21 cellular contexts compared by ENCODE assay signal in genomic region chr2:208222351-208222750, GRCh38. TPM values are rescaled to one million over a fixed set of nuclear protein-coding genes. Genes with fewer than 3 reads are reported as not detected.
A peak's percentile ranks its signal among the peaks of the same experiment; 100 is the strongest.
DNase-seq lines count a peak whose midpoint lies in the region; ATAC-seq, FAIRE-seq and TF ChIP-seq lines count a peak whose summit lies in the region.
"Had no signal": no experiment of that assay in that cellular context is flagged by ENCODE, and none has a peak within 500 bp of the region (broad histone marks: within the 10 kb centered on the region; RNA-seq: fewer than 3 reads in every experiment).

No MANE protein-coding gene starts in this region.

- BruUV-seq in HepG2 (replicated peaks; lab: Mats Ljungman, UMichigan) = no TSS peak

- DNase-seq in HepG2 (ENCODE audit: low spot score) = no peak
- DNase-seq in right lobe of liver = no peak
- DNase-seq in RWPE1 (ENCODE audit: low spot score) = peak; percentile 34
- peak; percentile 51 for DNase-seq in fibroblast of mammary gland (ENCODE audit: low read depth)
- peak; percentile 44 for DNase-seq in urothelium cell line (ENCODE audit: low spot score)
- no peak for DNase-seq in psoas muscle
- no peak for DNase-seq in substantia nigra (lab: John Stamatoyannopoulos, UW)
- DNase-seq: activated CD4-positive, CD25-positive, alpha-beta regulatory T cell treated with anti-CD3 and anti-CD28 coated beads, Interleukin-2, amount 50 U/mL, for 72 hours; CD8-positive, alpha-beta memory T cell; KG1; left ventricle myocardium superior; NCI-H1930; NCI-H526 treated with DMSO at 0.1 percent for 48 hours; RPMI8226; sigmoid colon; stimulated activated naive CD4-positive, alpha-beta T cell; T-helper 1 cell; uterus had no signal

- TF ChIP-seq POLR2A in HepG2 (IDR thresholded peaks at IDR 0.05; ENCODE audit: insufficient read depth in 1 of 2, low read depth in 2 of 2, low read length in 2 of 2) (no peak), right lobe of liver (IDR thresholded peaks at IDR 0.05) (no peak)

- H3K4me3 ChIP-seq in HepG2 (replicated peaks in 1 of 3; ENCODE audit: insufficient read depth in 1 of 3, low read depth in 2 of 3, low read length in 3 of 3) (no peak overlapping the region), right lobe of liver (no peak overlapping the region), fibroblast of mammary gland (ENCODE audit: control insufficient read depth, low read depth, low read length) (no peak overlapping the region), psoas muscle (no peak overlapping the region)
- H3K4me3 ChIP-seq: A549, coronary artery, sigmoid colon, uterus had no signal

- no peaks in the 10 kb centered on the region for H3K79me2 ChIP-seq in HepG2 (ENCODE audit: insufficient read depth, low read length)

- ATAC-seq in HepG2 (no peak; the same call in 1 of the 3 replicates), right lobe of liver (no peak), GM21723 (IDR thresholded peaks at IDR 0.05; ENCODE audit: unreplicated experiment) (no peak), psoas muscle (no peak)
- ATAC-seq: A549, left ventricle myocardium superior had no signal

- FAIRE-seq in HepG2 (lab: Jason Lieb, UNC) = no peak
- FAIRE-seq in urothelium cell line (lab: Jason Lieb, UNC) = no peak
- FAIRE-seq: A549 had no signal

- H4K20me1 ChIP-seq in HepG2 (ENCODE audit: insufficient read depth, low read length) = no peaks in the 10 kb centered on the region

- H3K27ac ChIP-seq in HepG2 (ENCODE audit: extremely low read length, insufficient read depth, low read length) (no peak overlapping the region), right lobe of liver (no peak overlapping the region), RWPE1 (no peak overlapping the region), psoas muscle (no peak overlapping the region), substantia nigra (ENCODE audit: low read depth, low read length, poor library complexity, severe bottlenecking) (no peak overlapping the region)
- H3K27ac ChIP-seq: A549, coronary artery, sigmoid colon, uterus had no signal

- TF ChIP-seq CTCF in HepG2 (CRISPR knock-in tag; IDR thresholded peaks at IDR 0.05) = no peak
- TF ChIP-seq CTCF in right lobe of liver (IDR thresholded peaks at IDR 0.05) = no peak
- no peak for TF ChIP-seq CTCF in RWPE1 (conservative IDR thresholded peaks at IDR 0.05; ENCODE audit: low read depth)
- TF ChIP-seq CTCF in fibroblast of mammary gland (conservative IDR thresholded peaks at IDR 0.05; ENCODE audit: control insufficient read depth, insufficient read depth, low read depth, low read length) = no peak
- TF ChIP-seq CTCF in psoas muscle (IDR thresholded peaks at IDR 0.05) = no peak

- H3K4me1 ChIP-seq in HepG2 (ENCODE audit: insufficient read depth, low read length) = no peaks in the 10 kb centered on the region
- no peaks in the 10 kb centered on the region for H3K4me1 ChIP-seq in right lobe of liver
- H3K4me1 ChIP-seq in psoas muscle = no peaks in the 10 kb centered on the region
- H3K4me1 ChIP-seq: A549, sigmoid colon, uterus had no signal

- POLR2A ChIA-PET in HepG2 (lab: Yijun Ruan, JAX) = interaction anchor here (1.4 kb wide), 1 partner anchor 32 kb away, joined by 3 read pairs; the partner anchor contains the start of gene IDH1
- POLR2A ChIA-PET in RWPE1 (lab: Yijun Ruan, JAX; ENCODE audit: low non-redundant PET) = no interaction called here

- H3K4me2 ChIP-seq in HepG2 (ENCODE audit: low read depth, low read length) = no peak overlapping the region
- H3K4me2 ChIP-seq: A549 had no signal

- H3K9me3 ChIP-seq in HepG2 (ENCODE audit: low read length) (no peaks in the 10 kb centered on the region), right lobe of liver (no peaks in the 10 kb centered on the region), psoas muscle (no peaks in the 10 kb centered on the region)
- H3K9me3 ChIP-seq: A549, sigmoid colon, uterus had no signal

- intact Hi-C loops in HepG2 (cut with micrococcal nuclease; ENCODE audit: unreplicated experiment) (no loop called here), right lobe of liver (cut with DNase I) (no loop called here), psoas muscle (cut with DNase I) (no loop called here)

- WGBS in HepG2 (ENCODE audit: low lambda C conversion rate) = 54% methylated on average over 3 of the region's 3 CpGs
- 84% methylated on average over 3 of the region's 3 CpGs for WGBS in right lobe of liver (ENCODE audit: insufficient coverage, low coverage, low lambda C conversion rate, missing lambda C conversion rate)
- 70 to 80% (median 71%) methylated on average over 3 of the region's 3 CpGs for WGBS in psoas muscle, 3 donors

- H2AFZ ChIP-seq in HepG2 (ENCODE audit: low read length) = no peak overlapping the region

- CTCF ChIA-PET in HepG2 (lab: Yijun Ruan, JAX; ENCODE audit: low intra/inter-chr PET ratio, low total read pairs) = no interaction called here
- CTCF ChIA-PET in RWPE1 (lab: Yijun Ruan, JAX) = no interaction called here

- TF ChIP-seq RAD21 in HepG2 (CRISPR knock-in tag; IDR thresholded peaks at IDR 0.05) = no peak

- TF ChIP-seq EP300 in HepG2 (IDR thresholded peaks at IDR 0.05; ENCODE audit: low read depth in 2 of 2, low read length in 2 of 2) = no peak
- no peak for TF ChIP-seq EP300 in HepG2 (CRISPR knock-in tag; IDR thresholded peaks at IDR 0.05; ENCODE audit: borderline replicate concordance)

- peaks cover 0 to 7% of the 10 kb centered on the region in 2 experiments; a peak in 1 of 5 replicates for H3K27me3 ChIP-seq in HepG2 (ENCODE audit: control insufficient read depth in 1 of 2, insufficient read depth in 2 of 2, low read length in 2 of 2)
- no peaks in the 10 kb centered on the region for H3K27me3 ChIP-seq in right lobe of liver
- H3K27me3 ChIP-seq in psoas muscle (ENCODE audit: insufficient read depth in 3 of 3, low read length in 2 of 3) = no peaks in the 10 kb centered on the region
- H3K27me3 ChIP-seq: sigmoid colon, uterus had no signal

- no peaks in the 10 kb centered on the region for H3K36me3 ChIP-seq in HepG2 (replicated peaks in 1 of 2; ENCODE audit: control insufficient read depth in 1 of 2, insufficient read depth in 2 of 2, low read length in 2 of 2)
- H3K36me3 ChIP-seq in right lobe of liver = no peaks in the 10 kb centered on the region
- no peaks in the 10 kb centered on the region for H3K36me3 ChIP-seq in psoas muscle (ENCODE audit: insufficient read depth in 1 of 2, low read depth in 1 of 2)
- H3K36me3 ChIP-seq: sigmoid colon, uterus had no signal

- no peak overlapping the region for H3K9ac ChIP-seq in HepG2 (ENCODE audit: insufficient read depth, low read depth, low read length)

- in situ Hi-C loops in HepG2 (cut with HindIII; ENCODE audit: extremely low pct_ligation_motif_present, low pct_unique_long_range_greater_than_20kb) = no loop called here

RNA-seq across cellular contexts. Expression of gene IDH1, which starts 32.5 kb away (rescaled TPM):
- total RNA-seq in HepG2 (2016; rRNA removed; fragmentation: Illumina TruSeq; extraction: Trizol) = 1,077 and 1,654 TPM in 2 replicates
- total RNA-seq in HepG2 (2016; cell fraction: cytosol; rRNA removed; fragmentation: Illumina TruSeq; extraction: Trizol; ENCODE audit: low read depth) = 96.9 and 104 TPM in 2 replicates
- total RNA-seq in HepG2 (2016; cell fraction: insoluble cytoplasmic fraction; rRNA removed; fragmentation: Illumina TruSeq; extraction: Trizol) = 1,083 and 1,679 TPM in 2 replicates
- 314 and 331 TPM in 2 replicates for total RNA-seq in HepG2 (2016; cell fraction: membrane; rRNA removed; fragmentation: Illumina TruSeq; extraction: Trizol)
- 500 TPM in 2 replicates for total RNA-seq in HepG2 (2016; cell fraction: nucleus; rRNA removed; fragmentation: Illumina TruSeq; extraction: Trizol)
- 258 and 312 TPM in 2 replicates for polyA plus RNA-seq in HepG2 (2011; rRNA removed)
- polyA plus RNA-seq in HepG2 (2011; cell fraction: cytosol; rRNA removed) = 157 and 214 TPM in 2 replicates
- 167 and 204 TPM in 2 replicates for polyA plus RNA-seq in HepG2 (2011; cell fraction: nucleus; rRNA removed)
- polyA plus RNA-seq in HepG2 (2012) = 217 and 288 TPM in 2 replicates
- polyA plus RNA-seq in HepG2 (2016; cell fraction: cytosol; fragmentation: Illumina TruSeq; extraction: Trizol; ENCODE audit: low read depth) = 73.2 and 78.3 TPM in 2 replicates
- polyA plus RNA-seq in HepG2 (2016; cell fraction: insoluble cytoplasmic fraction; fragmentation: Illumina TruSeq; extraction: Trizol; ENCODE audit: low read depth) = 1,387 and 1,488 TPM in 2 replicates
- polyA plus RNA-seq in HepG2 (2016; cell fraction: membrane; fragmentation: Illumina TruSeq; extraction: Trizol; ENCODE audit: low read depth) = 191 and 213 TPM in 2 replicates
- polyA plus RNA-seq in HepG2 (2016; cell fraction: nucleus; fragmentation: Illumina TruSeq; extraction: Trizol; ENCODE audit: insufficient read depth, low read depth) = 593 and 621 TPM in 2 replicates
- polyA minus RNA-seq in HepG2 (2011; rRNA and poly(A)+ RNA removed; ENCODE audit: low replicate concordance) = 68.1 and 135 TPM in 2 replicates
- 164 and 173 TPM in 2 replicates for polyA minus RNA-seq in HepG2 (2011; cell fraction: cytosol; rRNA and poly(A)+ RNA removed)
- polyA minus RNA-seq in HepG2 (2011; cell fraction: nucleus; rRNA and poly(A)+ RNA removed) = 247 and 293 TPM in 2 replicates
- total RNA-seq in right lobe of liver = 100 to 1,000 TPM; 147 to 682 (median 184) TPM
- total RNA-seq in psoas muscle = 10 to 100 TPM in 3 of 4 donors, 1 to 10 TPM in 1; 9.7 to 18.0 (median 13.3) TPM
- 10 to 100 TPM in 2 of 3 donors, 1 to 10 TPM in 1; 9.7 to 42.6 (median 17.9) TPM for polyA plus RNA-seq in psoas muscle

RNA-seq across cellular contexts. Expression of gene C2orf80, which starts 32.5 kb away (rescaled TPM):
- total RNA-seq in HepG2 (2016; rRNA removed; fragmentation: Illumina TruSeq; extraction: Trizol) (not detected in 2 replicates), right lobe of liver (not detected), psoas muscle (not detected)
- not detected in 2 replicates for total RNA-seq in HepG2 (2016; cell fraction: cytosol; rRNA removed; fragmentation: Illumina TruSeq; extraction: Trizol; ENCODE audit: low read depth)
- total RNA-seq in HepG2 (2016; cell fraction: insoluble cytoplasmic fraction; rRNA removed; fragmentation: Illumina TruSeq; extraction: Trizol) = not detected in 2 replicates
- total RNA-seq in HepG2 (2016; cell fraction: membrane; rRNA removed; fragmentation: Illumina TruSeq; extraction: Trizol) = not detected in 2 replicates
- not detected in 2 replicates for total RNA-seq in HepG2 (2016; cell fraction: nucleus; rRNA removed; fragmentation: Illumina TruSeq; extraction: Trizol)
- polyA plus RNA-seq in HepG2 (2011; rRNA removed) (not detected in 2 replicates), psoas muscle (under 1 TPM in 1 of 3 donors, not detected in 2; 0.04 TPM)
- polyA plus RNA-seq in HepG2 (2011; cell fraction: cytosol; rRNA removed) = not detected in 2 replicates
- not detected in 2 replicates for polyA plus RNA-seq in HepG2 (2011; cell fraction: nucleus; rRNA removed)
- not detected in 2 replicates for polyA plus RNA-seq in HepG2 (2012)
- polyA plus RNA-seq in HepG2 (2016; cell fraction: cytosol; fragmentation: Illumina TruSeq; extraction: Trizol; ENCODE audit: low read depth) = not detected in 2 replicates
- not detected in 2 replicates for polyA plus RNA-seq in HepG2 (2016; cell fraction: insoluble cytoplasmic fraction; fragmentation: Illumina TruSeq; extraction: Trizol; ENCODE audit: low read depth)
- polyA plus RNA-seq in HepG2 (2016; cell fraction: membrane; fragmentation: Illumina TruSeq; extraction: Trizol; ENCODE audit: low read depth) = not detected in 2 replicates
- not detected in 2 replicates for polyA plus RNA-seq in HepG2 (2016; cell fraction: nucleus; fragmentation: Illumina TruSeq; extraction: Trizol; ENCODE audit: insufficient read depth, low read depth)
- not detected in 2 replicates for polyA minus RNA-seq in HepG2 (2011; rRNA and poly(A)+ RNA removed; ENCODE audit: low replicate concordance)
- polyA minus RNA-seq in HepG2 (2011; cell fraction: cytosol; rRNA and poly(A)+ RNA removed) = not detected in 2 replicates
- polyA minus RNA-seq in HepG2 (2011; cell fraction: nucleus; rRNA and poly(A)+ RNA removed) = not detected in 2 replicates
- total RNA-seq: CD8-positive, alpha-beta memory T cell; left ventricle myocardium superior; sigmoid colon; uterus had no signal
- polyA plus RNA-seq: A549; CD8-positive, alpha-beta memory T cell; sigmoid colon had no signal

RNA-seq across cellular contexts. Expression of gene PIKFYVE, which starts 43.7 kb away (rescaled TPM):
- total RNA-seq in HepG2 (2016; rRNA removed; fragmentation: Illumina TruSeq; extraction: Trizol) (21.7 and 24.4 TPM in 2 replicates), right lobe of liver (10 to 100 TPM; 10.7 to 16.0 (median 13.2) TPM), psoas muscle (10 to 100 TPM; 12.0 to 14.2 (median 13.5) TPM)
- total RNA-seq in HepG2 (2016; cell fraction: cytosol; rRNA removed; fragmentation: Illumina TruSeq; extraction: Trizol; ENCODE audit: low read depth) = 5.9 and 6.9 TPM in 2 replicates
- total RNA-seq in HepG2 (2016; cell fraction: insoluble cytoplasmic fraction; rRNA removed; fragmentation: Illumina TruSeq; extraction: Trizol) = 20.5 and 24.0 TPM in 2 replicates
- total RNA-seq in HepG2 (2016; cell fraction: membrane; rRNA removed; fragmentation: Illumina TruSeq; extraction: Trizol) = 7.4 and 8.2 TPM in 2 replicates
- 33.7 and 38.5 TPM in 2 replicates for total RNA-seq in HepG2 (2016; cell fraction: nucleus; rRNA removed; fragmentation: Illumina TruSeq; extraction: Trizol)
- polyA plus RNA-seq in HepG2 (2011; rRNA removed) (15.8 and 20.2 TPM in 2 replicates), psoas muscle (1 to 10 TPM; 2.8 to 8.8 (median 2.9) TPM)
- polyA plus RNA-seq in HepG2 (2011; cell fraction: cytosol; rRNA removed) = 7.0 and 10.6 TPM in 2 replicates
- polyA plus RNA-seq in HepG2 (2011; cell fraction: nucleus; rRNA removed) = 21.3 and 21.9 TPM in 2 replicates
- polyA plus RNA-seq in HepG2 (2012) = 13.3 and 15.2 TPM in 2 replicates
- polyA plus RNA-seq in HepG2 (2016; cell fraction: cytosol; fragmentation: Illumina TruSeq; extraction: Trizol; ENCODE audit: low read depth) = 0.29 and 0.55 TPM in 2 replicates
- 11.0 and 11.9 TPM in 2 replicates for polyA plus RNA-seq in HepG2 (2016; cell fraction: insoluble cytoplasmic fraction; fragmentation: Illumina TruSeq; extraction: Trizol; ENCODE audit: low read depth)
- polyA plus RNA-seq in HepG2 (2016; cell fraction: membrane; fragmentation: Illumina TruSeq; extraction: Trizol; ENCODE audit: low read depth) = 1.1 and 1.2 TPM in 2 replicates
- polyA plus RNA-seq in HepG2 (2016; cell fraction: nucleus; fragmentation: Illumina TruSeq; extraction: Trizol; ENCODE audit: insufficient read depth, low read depth) = 25.9 and 28.2 TPM in 2 replicates
- polyA minus RNA-seq in HepG2 (2011; rRNA and poly(A)+ RNA removed; ENCODE audit: low replicate concordance) = 27.0 and 45.7 TPM in 2 replicates
- 23.4 and 27.2 TPM in 2 replicates for polyA minus RNA-seq in HepG2 (2011; cell fraction: cytosol; rRNA and poly(A)+ RNA removed)
- polyA minus RNA-seq in HepG2 (2011; cell fraction: nucleus; rRNA and poly(A)+ RNA removed) = 130 and 131 TPM in 2 replicates

RNA-seq across cellular contexts. Expression of gene CRYGA, which starts 59.0 kb away (rescaled TPM):
- total RNA-seq in HepG2 (2016; rRNA removed; fragmentation: Illumina TruSeq; extraction: Trizol) = not detected in 2 replicates
- total RNA-seq in HepG2 (2016; cell fraction: cytosol; rRNA removed; fragmentation: Illumina TruSeq; extraction: Trizol; ENCODE audit: low read depth) = not detected in 2 replicates
- not detected in 2 replicates for total RNA-seq in HepG2 (2016; cell fraction: insoluble cytoplasmic fraction; rRNA removed; fragmentation: Illumina TruSeq; extraction: Trizol)
- not detected in 2 replicates for total RNA-seq in HepG2 (2016; cell fraction: membrane; rRNA removed; fragmentation: Illumina TruSeq; extraction: Trizol)
- not detected in 2 replicates for total RNA-seq in HepG2 (2016; cell fraction: nucleus; rRNA removed; fragmentation: Illumina TruSeq; extraction: Trizol)
- polyA plus RNA-seq in HepG2 (2011; rRNA removed) = not detected in 2 replicates
- polyA plus RNA-seq in HepG2 (2011; cell fraction: cytosol; rRNA removed) = not detected in 2 replicates
- polyA plus RNA-seq in HepG2 (2011; cell fraction: nucleus; rRNA removed) = not detected in 2 replicates
- not detected in 2 replicates for polyA plus RNA-seq in HepG2 (2012)
- not detected in 2 replicates for polyA plus RNA-seq in HepG2 (2016; cell fraction: cytosol; fragmentation: Illumina TruSeq; extraction: Trizol; ENCODE audit: low read depth)
- polyA plus RNA-seq in HepG2 (2016; cell fraction: insoluble cytoplasmic fraction; fragmentation: Illumina TruSeq; extraction: Trizol; ENCODE audit: low read depth) = not detected in 2 replicates
- not detected in 2 replicates for polyA plus RNA-seq in HepG2 (2016; cell fraction: membrane; fragmentation: Illumina TruSeq; extraction: Trizol; ENCODE audit: low read depth)
- polyA plus RNA-seq in HepG2 (2016; cell fraction: nucleus; fragmentation: Illumina TruSeq; extraction: Trizol; ENCODE audit: insufficient read depth, low read depth) = not detected in 2 replicates
- polyA minus RNA-seq in HepG2 (2011; rRNA and poly(A)+ RNA removed; ENCODE audit: low replicate concordance) = not detected in 2 replicates
- polyA minus RNA-seq in HepG2 (2011; cell fraction: cytosol; rRNA and poly(A)+ RNA removed) = not detected in 2 replicates
- not detected in 2 replicates for polyA minus RNA-seq in HepG2 (2011; cell fraction: nucleus; rRNA and poly(A)+ RNA removed)
- total RNA-seq in right lobe of liver = not detected
- total RNA-seq in psoas muscle = not detected
- not detected for polyA plus RNA-seq in psoas muscle
- total RNA-seq: CD8-positive, alpha-beta memory T cell; left ventricle myocardium superior; sigmoid colon; uterus had no signal
- polyA plus RNA-seq: A549; CD8-positive, alpha-beta memory T cell; sigmoid colon had no signal

Comparison
In these comparisons a context has a peak if more than half of its experiments do, and no peak if none do; other contexts are left out.
1. DNase-seq: peak in RWPE1 (single experiment), fibroblast of mammary gland (single experiment) and urothelium cell line (single experiment); none in HepG2 (single experiment), right lobe of liver (0 of 3), psoas muscle (0 of 2) and substantia nigra (0 of 49).
2. RNA of gene IDH1, which starts 32.5 kb away (total RNA-seq): 96.9 to 1,679 TPM in HepG2 and 147 to 682 TPM in right lobe of liver; 9.7 to 18.0 TPM in psoas muscle; every median in the first group is over 4 times any median in the second.